ENCODE assay signal across 22 cellular contexts in genomic region chr2:196059491-196059960, GRCh38. TPM values are rescaled to one million over a fixed set of nuclear protein-coding genes. Genes with fewer than 3 reads are reported as not detected.
DNase-seq lines count a peak whose midpoint lies in the region; ATAC-seq and TF ChIP-seq lines count a peak whose summit lies in the region.
"Had no signal": no experiment of that assay in that cellular context is flagged by ENCODE, and none has a peak within 500 bp of the region (broad histone marks: within the 10 kb centered on the region; RNA-seq: fewer than 3 reads in every experiment).

No MANE protein-coding gene starts in this region.

- H3K4me3 Mint-ChIP-seq in GM23338, result no peak overlapping the region
- H3K4me3 Mint-ChIP-seq in neural progenitor cell, result no peak overlapping the region
- H3K4me3 Mint-ChIP-seq: activated T-cell treated with anti-CD3 and anti-CD28 coated beads, Interleukin-2, amount 50 U/mL, for 24 hours had no signal

- ATAC-seq in GM23338, result peak; percentile 98

- H3K4me1 ChIP-seq in GM23338 (ENCODE audit: insufficient read depth) (peaks cover 15% of the 10 kb centered on the region; the same call in 1 of the 2 replicates), neural progenitor cell (no peaks in the 10 kb centered on the region)
- H3K4me1 ChIP-seq: parathyroid adenoma had no signal

- no peak overlapping the region for H3K9ac ChIP-seq in neural progenitor cell
- H3K9ac ChIP-seq: parathyroid adenoma had no signal

- TF ChIP-seq POLR2A in erythroblast (IDR thresholded peaks at IDR 0.05; ENCODE audit: low read length), result no peak

- H3K4me2 ChIP-seq in GM23338 (no peak overlapping the region), neural progenitor cell (no peak overlapping the region)

- in situ Hi-C loops in SK-MEL-5 (cut with HindIII; ENCODE audit: low pct_unique_long_range_greater_than_20kb, low sequenced_read_pairs), result no loop called here

- TF ChIP-seq CTCF in GM23338 (conservative IDR thresholded peaks at IDR 0.05; ENCODE audit: low read depth in 2 of 2) (no peak), epithelial cell of proximal tubule (conservative IDR thresholded peaks at IDR 0.05; ENCODE audit: low read depth, low read length) (no peak), neural progenitor cell (IDR thresholded peaks at IDR 0.05) (no peak)

- H3K27me3 ChIP-seq in GM23338 (ENCODE audit: insufficient read depth), result no peaks in the 10 kb centered on the region
- no peaks in the 10 kb centered on the region for H3K27me3 ChIP-seq in neural progenitor cell
- H3K27me3 ChIP-seq: brain microvascular endothelial cell had no signal

- peak overlapping the region; percentile 79 for H3K27ac Mint-ChIP-seq in GM23338
- H3K27ac Mint-ChIP-seq in neural progenitor cell, result no peak overlapping the region
- H3K27ac Mint-ChIP-seq: activated T-cell treated with anti-CD3 and anti-CD28 coated beads, Interleukin-2, amount 50 U/mL, for 24 hours had no signal

- no peaks in the 10 kb centered on the region for H3K9me2 ChIP-seq in GM23338 (ENCODE audit: insufficient read depth)

- H3K4me3 ChIP-seq in GM23338 (no peak overlapping the region), epithelial cell of proximal tubule (ENCODE audit: low read depth, low read length) (peak overlapping the region; percentile 32), neural progenitor cell (no peak overlapping the region)
- H3K4me3 ChIP-seq: skin epidermis had no signal

- H3K27me3 Mint-ChIP-seq in GM23338 (ENCODE audit: insufficient read depth, low read depth, poor library complexity), result peaks cover 2% of the 10 kb centered on the region
- no peaks in the 10 kb centered on the region for H3K27me3 Mint-ChIP-seq in neural progenitor cell (ENCODE audit: insufficient read depth, low read depth)

- H3K36me3 ChIP-seq in GM23338 (ENCODE audit: insufficient read depth) (no peaks in the 10 kb centered on the region), neural progenitor cell (no peaks in the 10 kb centered on the region)
- H3K36me3 ChIP-seq: brain microvascular endothelial cell had no signal

- H4K20me1 ChIP-seq in GM23338 (replicated peaks; ENCODE audit: insufficient read depth), result no peaks in the 10 kb centered on the region
- H4K20me1 ChIP-seq in neural progenitor cell (ENCODE audit: low read depth), result no peaks in the 10 kb centered on the region

- H2AFZ ChIP-seq in GM23338 (peak overlapping the region; percentile 89), neural progenitor cell (replicated peaks) (peak overlapping the region; percentile 50)
- H2AFZ ChIP-seq: parathyroid adenoma had no signal

- H3K9me3 Mint-ChIP-seq in GM23338, result no peaks in the 10 kb centered on the region
- no peaks in the 10 kb centered on the region for H3K9me3 Mint-ChIP-seq in neural progenitor cell
- H3K9me3 Mint-ChIP-seq: activated T-cell treated with anti-CD3 and anti-CD28 coated beads, Interleukin-2, amount 50 U/mL, for 24 hours had no signal

- H3K27ac ChIP-seq in GM23338 (ENCODE audit: low read depth) (no peak overlapping the region), neural progenitor cell (no peak overlapping the region)
- H3K27ac ChIP-seq: brain microvascular endothelial cell, parathyroid adenoma, skin epidermis had no signal

- H3K9me3 ChIP-seq in neural progenitor cell (ENCODE audit: low read depth), result no peaks in the 10 kb centered on the region

- H3K36me3 Mint-ChIP-seq in GM23338 (ENCODE audit: low read depth) (no peaks in the 10 kb centered on the region), neural progenitor cell (peaks cover 7% of the 10 kb centered on the region)

- peak; percentile 41 for DNase-seq in GM23338 (ENCODE audit: low spot score)
- DNase-seq in SK-MEL-5 (ENCODE audit: low read depth, low spot score), result peak; percentile 4
- DNase-seq in epithelial cell of proximal tubule (ENCODE audit: low read depth), result no peak
- no peak for DNase-seq in neural progenitor cell (ENCODE audit: low spot score)
- DNase-seq in erythroblast (lab: John Stamatoyannopoulos, UW), result no peak
- no peak for DNase-seq in iPS-NIHi11 (ENCODE audit: low spot score)
- no peak for DNase-seq in NK-92 treated with Interleukin-12 subunit alpha and Interleukin-12 subunit beta, amount 100 ng/mL, for 24 hours (lab: John Stamatoyannopoulos, UW)
- DNase-seq in central memory CD4-positive, alpha-beta T cell, result no peak
- DNase-seq: activated CD4-positive, alpha-beta T cell treated with anti-CD3 and anti-CD28 coated beads, Interleukin-2, amount 50 U/mL, for 48 hours; activated naive CD4-positive, alpha-beta T cell treated with anti-CD3 and anti-CD28 coated beads, Interleukin-2, amount 50 U/mL, for 16 hours; activated T-cell treated with anti-CD3 and anti-CD28 coated beads, Interleukin-2, amount 50 U/mL, for 24 hours; brain microvascular endothelial cell; EL; hypothalamus; IMR-90; NCI-H2081; NCI-H526 treated with DMSO at 0.1 percent for 48 hours; stimulated activated CD4-positive, alpha-beta T cell treated with anti-CD3 and anti-CD28 coated beads, Interleukin-4, amount 100 ng/mL, for 4 hours; stimulated activated CD8-positive, alpha-beta memory T cell treated with anti-CD3 and anti-CD28 coated beads, Interleukin-4, amount 100 ng/mL, for 48 hours; substantia nigra had no signal

- H3K79me2 ChIP-seq in GM23338 (replicated peaks; ENCODE audit: insufficient read depth) (no peaks in the 10 kb centered on the region), neural progenitor cell (ENCODE audit: low read depth) (no peaks in the 10 kb centered on the region)
- H3K79me2 ChIP-seq: parathyroid adenoma had no signal

- H3K4me1 Mint-ChIP-seq in GM23338 (peaks cover 18% of the 10 kb centered on the region), neural progenitor cell (no peaks in the 10 kb centered on the region)

- H3F3A ChIP-seq in GM23338 (replicated peaks; ENCODE audit: low read depth) (no peaks in the 10 kb centered on the region; the same call in 1 of the 2 replicates), neural progenitor cell (ENCODE audit: low read depth) (peaks cover 3% of the 10 kb centered on the region)

TF ChIP-seq in GM23338, 12 proteins besides CTCF, POLR2A, EP300 and RAD21 (continues in another document):
- TF ChIP-seq ZNF331 (CRISPR knock-in tag; IDR thresholded peaks at IDR 0.05; ENCODE audit: low read depth) (no peak), ETS1 (IDR thresholded peaks at IDR 0.05) (no peak), POLR2AphosphoS5 (IDR thresholded peaks at IDR 0.05; ENCODE audit: low read depth) (no peak), CREB1 (CRISPR knock-in tag; IDR thresholded peaks at IDR 0.05; ENCODE audit: low read depth) (0 out of 2 replicates have a peak, but pooled peaks have one; percentile 6), EZH2phosphoT487 (IDR thresholded peaks at IDR 0.05; ENCODE audit: unreplicated experiment) (no peak)

RNA-seq across cellular contexts. Expression of gene DNAH7, which starts 9.1 kb away (rescaled TPM):
- 0.27 and 0.35 TPM in 2 replicates for total RNA-seq in GM23338 (2014; rRNA removed; shearing (Covaris generic))
- 0.99 and 1.1 TPM in 2 replicates for polyA plus RNA-seq in GM23338 (2016; fragmentation: Nextera tagmentation; extraction: Ambion mirVana)
- 0.37 and 0.45 TPM in 2 replicates for total RNA-seq in SK-MEL-5 (2014; rRNA removed; shearing (Covaris generic))
- 0.10 and 0.49 TPM in 2 replicates for polyA plus RNA-seq in SK-MEL-5 (2015; cell fraction: cytosol; rRNA removed)
- polyA plus RNA-seq in SK-MEL-5 (2015; cell fraction: nucleus; rRNA removed), result 0.78 and 4.9 TPM in 2 replicates
- total RNA-seq in epithelial cell of proximal tubule, result 0.06 and 0.29 TPM in 2 replicates
- total RNA-seq in neural progenitor cell (ENCODE audit: low replicate concordance), result 0.25 and 0.49 TPM in 2 replicates

Comparison
In these comparisons a context has a peak if more than half of its experiments do, and no peak if none do; other contexts are left out.
1. DNase-seq: peak in GM23338 (single experiment) and SK-MEL-5 (single experiment); none in epithelial cell of proximal tubule (single experiment), neural progenitor cell (single experiment), erythroblast (0 of 2), iPS-NIHi11 (single experiment), NK-92 treated with Interleukin-12 subunit alpha and Interleukin-12 subunit beta, amount 100 ng/mL, for 24 hours (single experiment) and central memory CD4-positive, alpha-beta T cell (single experiment).